Comparison of ENCODE assay signal across 1 cellular context in genomic region chr1:207875532-207875931, GRCh38.
TF ChIP-seq lines count a peak whose summit lies in the region.

No MANE protein-coding gene starts in this region.

TF ChIP-seq in GM23338, 12 proteins besides CTCF, POLR2A, EP300 and RAD21 (continued from another document):
- TF ChIP-seq ZNF462 (CRISPR knock-in tag; IDR thresholded peaks at IDR 0.05) = no peak
- no peak for TF ChIP-seq POLR2AphosphoS5 (IDR thresholded peaks at IDR 0.05; ENCODE audit: low read depth)
- TF ChIP-seq, protein P1, sequence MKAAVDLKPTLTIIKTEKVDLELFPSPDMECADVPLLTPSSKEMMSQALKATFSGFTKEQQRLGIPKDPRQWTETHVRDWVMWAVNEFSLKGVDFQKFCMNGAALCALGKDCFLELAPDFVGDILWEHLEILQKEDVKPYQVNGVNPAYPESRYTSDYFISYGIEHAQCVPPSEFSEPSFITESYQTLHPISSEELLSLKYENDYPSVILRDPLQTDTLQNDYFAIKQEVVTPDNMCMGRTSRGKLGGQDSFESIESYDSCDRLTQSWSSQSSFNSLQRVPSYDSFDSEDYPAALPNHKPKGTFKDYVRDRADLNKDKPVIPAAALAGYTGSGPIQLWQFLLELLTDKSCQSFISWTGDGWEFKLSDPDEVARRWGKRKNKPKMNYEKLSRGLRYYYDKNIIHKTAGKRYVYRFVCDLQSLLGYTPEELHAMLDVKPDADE (IDR thresholded peaks at IDR 0.05) = no peak
- TF ChIP-seq STAT1 (IDR thresholded peaks at IDR 0.05; ENCODE audit: unreplicated experiment) = no peak
